1 cellular context compared by ENCODE assay signal in genomic region chr16:85626191-85626951, GRCh38.
A peak's percentile ranks its signal among the peaks of the same experiment; 100 is the strongest.
TF ChIP-seq lines count a peak whose summit lies in the region.

No MANE protein-coding gene starts in this region.

TF ChIP-seq in HEK293, 187 proteins besides CTCF, POLR2A, EP300 and RAD21 (continued from another document):
- TF ChIP-seq ZNF280D (tag by site-specific recombination; IDR thresholded peaks at IDR 0.05) (no peak), ZNF366 (tag by site-specific recombination; conservative IDR thresholded peaks at IDR 0.05) (no peak), YY1 (tag by site-specific recombination; IDR thresholded peaks at IDR 0.05) (no peak), PRDM10 (tag by site-specific recombination; IDR thresholded peaks at IDR 0.05) (no peak), ZNF549 (tag by site-specific recombination; IDR thresholded peaks at IDR 0.05) (no peak), GLIS1 (tag by site-specific recombination; IDR thresholded peaks at IDR 0.05) (peak; percentile 85), ZNF488 (tag by site-specific recombination; IDR thresholded peaks at IDR 0.05) (no peak), ZNF426 (tag by site-specific recombination; IDR thresholded peaks at IDR 0.05) (no peak), HOXA7 (CRISPR knock-in tag; IDR thresholded peaks at IDR 0.05; ENCODE audit: borderline replicate concordance) (no peak), ZNF560 (tag by site-specific recombination; IDR thresholded peaks at IDR 0.05; ENCODE audit: borderline replicate concordance) (no peak), KLF10 (tag by site-specific recombination; IDR thresholded peaks at IDR 0.05) (no peak), ZNF558 (tag by site-specific recombination; IDR thresholded peaks at IDR 0.05) (no peak), ZNF302 (tag by site-specific recombination; IDR thresholded peaks at IDR 0.05; ENCODE audit: low read depth) (no peak), TCF7L2 (IDR thresholded peaks at IDR 0.05; ENCODE audit: borderline replicate concordance, low read depth, low read length) (peak; percentile 97), SP3 (tag by site-specific recombination; IDR thresholded peaks at IDR 0.05) (no peak), ZNF311 (tag by site-specific recombination; IDR thresholded peaks at IDR 0.05; ENCODE audit: borderline replicate concordance) (no peak), ZBTB17 (tag by site-specific recombination; IDR thresholded peaks at IDR 0.05) (no peak), ZSCAN16 (tag by site-specific recombination; IDR thresholded peaks at IDR 0.05) (no peak), EGR2 (tag by site-specific recombination; IDR thresholded peaks at IDR 0.05; ENCODE audit: low read depth) (no peak), SCRT2 (tag by site-specific recombination; IDR thresholded peaks at IDR 0.05) (no peak), ZNF571 (tag by site-specific recombination; IDR thresholded peaks at IDR 0.05) (no peak), ZNF133 (tag by site-specific recombination; IDR thresholded peaks at IDR 0.05) (no peak), MZF1 (tag by site-specific recombination; IDR thresholded peaks at IDR 0.05; ENCODE audit: borderline replicate concordance) (no peak), KLF1 (tag by site-specific recombination; IDR thresholded peaks at IDR 0.05) (no peak), ZNF692 (tag by site-specific recombination; IDR thresholded peaks at IDR 0.05) (peak; percentile 59; the same call in 1 of the 2 replicates), ZNF513 (tag by site-specific recombination; IDR thresholded peaks at IDR 0.05) (no peak), GLI4 (tag by site-specific recombination; IDR thresholded peaks at IDR 0.05) (no peak), ZNF362 (tag by site-specific recombination; IDR thresholded peaks at IDR 0.05) (no peak), ZNF596 (tag by site-specific recombination; IDR thresholded peaks at IDR 0.05) (0 out of 2 replicates have a peak, but pooled peaks have one; percentile 40), ZEB2 (tag by site-specific recombination; IDR thresholded peaks at IDR 0.05) (no peak), RBAK (tag by site-specific recombination; IDR thresholded peaks at IDR 0.05) (no peak), ZNF18 (tag by site-specific recombination; IDR thresholded peaks at IDR 0.05) (no peak), ZNF223 (tag by site-specific recombination; IDR thresholded peaks at IDR 0.05) (no peak), ZNF248 (tag by site-specific recombination; IDR thresholded peaks at IDR 0.05) (no peak), ZNF148 (tag by site-specific recombination; IDR thresholded peaks at IDR 0.05; ENCODE audit: borderline replicate concordance) (no peak), ZXDB (tag by site-specific recombination; IDR thresholded peaks at IDR 0.05) (no peak), ZNF48 (tag by site-specific recombination; IDR thresholded peaks at IDR 0.05) (no peak), ZNF626 (tag by site-specific recombination; IDR thresholded peaks at IDR 0.05) (no peak), YY2 (tag by site-specific recombination; IDR thresholded peaks at IDR 0.05) (no peak), ZNF23 (tag by site-specific recombination; IDR thresholded peaks at IDR 0.05; ENCODE audit: borderline replicate concordance) (no peak), ZBTB8A (tag by site-specific recombination; IDR thresholded peaks at IDR 0.05) (peak; percentile 94), ZNF214 (tag by site-specific recombination; IDR thresholded peaks at IDR 0.05; ENCODE audit: borderline replicate concordance) (no peak), ZNF26 (tag by site-specific recombination; IDR thresholded peaks at IDR 0.05) (no peak), ZNF501 (tag by site-specific recombination; IDR thresholded peaks at IDR 0.05) (no peak), ZBTB20 (tag by site-specific recombination; IDR thresholded peaks at IDR 0.05) (peak; percentile 77), PRDM1 (tag by site-specific recombination; IDR thresholded peaks at IDR 0.05) (no peak), ZNF121 (tag by site-specific recombination; IDR thresholded peaks at IDR 0.05) (no peak), ZNF514 (tag by site-specific recombination; IDR thresholded peaks at IDR 0.05) (no peak), KLF8 (tag by site-specific recombination; IDR thresholded peaks at IDR 0.05) (no peak), ZNF677 (tag by site-specific recombination; IDR thresholded peaks at IDR 0.05) (no peak)
